Comparison of ENCODE assay signal across 8 cellular contexts in genomic region chr14:68791078-68791983, GRCh38. TPM values are rescaled to one million over a fixed set of nuclear protein-coding genes. Genes with fewer than 3 reads are reported as not detected.
DNase-seq lines count a peak whose midpoint lies in the region; ATAC-seq and TF ChIP-seq lines count a peak whose summit lies in the region.

No MANE protein-coding gene starts in this region.

- peak overlapping the region; percentile 49 for H2AK5ac ChIP-seq in mesenchymal stem cell (ENCODE audit: low read length, severe bottlenecking)

- no peak overlapping the region for H4K8ac ChIP-seq in mesenchymal stem cell (ENCODE audit: low read length)

- peak overlapping the region in 1 of 2 experiments; percentile 89 for H3K23ac ChIP-seq in mesenchymal stem cell (ENCODE audit: low read length in 2 of 2)

- peak overlapping the region; percentile 100 for H3K9ac ChIP-seq in mesenchymal stem cell (ENCODE audit: low read length)

- ATAC-seq in central memory CD8-positive, alpha-beta T cell (replicated peaks; ENCODE audit: extremely low read depth, poor library complexity, severe bottlenecking), result no peak
- ATAC-seq in upper lobe of right lung (no peak), GM21360 (IDR thresholded peaks at IDR 0.05; ENCODE audit: unreplicated experiment) (no peak)

- peak overlapping the region in 1 of 2 experiments; percentile 82 for H3K4ac ChIP-seq in mesenchymal stem cell (ENCODE audit: low read depth in 1 of 2, low read length in 2 of 2)

- H4K91ac ChIP-seq in mesenchymal stem cell (ENCODE audit: low read length), result no peak overlapping the region

- DNase-seq in EH (ENCODE audit: low read depth) (peak; percentile 65), NCI-H1105 treated with DMSO at 0.1 percent for 48 hours (lab: John Stamatoyannopoulos, UW) (peak; percentile 64), mesenchymal stem cell (peak; percentile 47), upper lobe of right lung (no peak), NAMALWA (ENCODE audit: low spot score) (no peak), cerebellar nuclear complex (lab: John Stamatoyannopoulos, UW) (no peak)
- DNase-seq in central memory CD8-positive, alpha-beta T cell (ENCODE audit: low spot score in 2 of 2), result no peak

- H3K36me3 Mint-ChIP-seq in central memory CD8-positive, alpha-beta T cell (ENCODE audit: insufficient read depth), result peaks cover 91% of the 10 kb centered on the region

- H3K9me3 ChIP-seq in mesenchymal stem cell (ENCODE audit: control insufficient read depth, low read length) (no peaks in the 10 kb centered on the region), upper lobe of right lung (no peaks in the 10 kb centered on the region)

- H3K36me3 ChIP-seq in mesenchymal stem cell (ENCODE audit: control insufficient read depth in 1 of 2, insufficient read depth in 2 of 2, low read depth in 1 of 2, low read length in 2 of 2), result peaks cover 37 to 53% of the 10 kb centered on the region in 2 experiments
- H3K36me3 ChIP-seq in upper lobe of right lung, result peaks cover 37% of the 10 kb centered on the region

- intact Hi-C loops in upper lobe of right lung (cut with DNase I), result no loop called here

- no peaks in the 10 kb centered on the region for H3K27me3 Mint-ChIP-seq in central memory CD8-positive, alpha-beta T cell

- H3K27ac Mint-ChIP-seq in central memory CD8-positive, alpha-beta T cell (ENCODE audit: low read depth), result peak overlapping the region; percentile 99

- H3K4me1 ChIP-seq in mesenchymal stem cell (ENCODE audit: control insufficient read depth, insufficient read depth, low read depth, low read length), result peaks cover 26% of the 10 kb centered on the region
- peaks cover 30% of the 10 kb centered on the region for H3K4me1 ChIP-seq in upper lobe of right lung

- peak overlapping the region in 1 of 2 experiments; percentile 34 for H2BK12ac ChIP-seq in mesenchymal stem cell (ENCODE audit: low read length in 2 of 2)

- H3K9me3 Mint-ChIP-seq in central memory CD8-positive, alpha-beta T cell, result no peaks in the 10 kb centered on the region

- no peak overlapping the region for H2BK15ac ChIP-seq in mesenchymal stem cell (ENCODE audit: low read depth, poor library complexity, severe bottlenecking)

- H2BK120ac ChIP-seq in mesenchymal stem cell (ENCODE audit: low read depth, low read length), result peak overlapping the region; percentile 21

- peak overlapping the region; percentile 94 for H3K4me3 Mint-ChIP-seq in central memory CD8-positive, alpha-beta T cell

- peaks cover 69% of the 10 kb centered on the region for H3K4me1 Mint-ChIP-seq in central memory CD8-positive, alpha-beta T cell

- H2AFZ ChIP-seq in mesenchymal stem cell (ENCODE audit: low read depth, low read length), result no peak overlapping the region

- H3K27ac ChIP-seq in mesenchymal stem cell (ENCODE audit: low read length, poor library complexity, severe bottlenecking), result peak overlapping the region; percentile 97
- H3K27ac ChIP-seq in upper lobe of right lung, result peak overlapping the region; percentile 100

- TF ChIP-seq CTCF in upper lobe of right lung (IDR thresholded peaks at IDR 0.05), result no peak

- H2BK5ac ChIP-seq in mesenchymal stem cell (ENCODE audit: low read depth, low read length, poor library complexity, severe bottlenecking), result peak overlapping the region; percentile 11

- H3K14ac ChIP-seq in mesenchymal stem cell (ENCODE audit: low read length in 2 of 2), result peak overlapping the region in 1 of 2 experiments; percentile 90

- 1% methylated on average over 13 of the region's 17 CpGs for whole genome bisulfite sequencing in mesenchymal stem cell

- H3K79me1 ChIP-seq in mesenchymal stem cell (replicated peaks; ENCODE audit: low read length, poor library complexity, severe bottlenecking), result peaks cover 2% of the 10 kb centered on the region

- H3K4me3 ChIP-seq in mesenchymal stem cell (ENCODE audit: insufficient read depth in 1 of 2, low read depth in 1 of 2, low read length in 2 of 2) (peak overlapping the region; percentile 70 to 99), upper lobe of right lung (peak overlapping the region; percentile 97)

- H3K27me3 ChIP-seq in mesenchymal stem cell (ENCODE audit: control insufficient read depth in 1 of 2, insufficient read depth in 1 of 2, low read length in 2 of 2) (no peaks in the 10 kb centered on the region), upper lobe of right lung (no peaks in the 10 kb centered on the region)

- H3K4me2 ChIP-seq in mesenchymal stem cell (ENCODE audit: low read length, poor library complexity, severe bottlenecking), result peak overlapping the region; percentile 42

- peak overlapping the region; percentile 52 to 84 for H3K18ac ChIP-seq in mesenchymal stem cell (ENCODE audit: low read depth in 1 of 2, low read length in 2 of 2)

RNA-seq across cellular contexts. Expression of gene ZFP36L1, which starts 1.5 kb away (rescaled TPM):
- 407 TPM for polyA plus RNA-seq in mesenchymal stem cell (2013, experiment 1 of 2)
- 408 TPM for polyA plus RNA-seq in mesenchymal stem cell (2013, experiment 2 of 2)
- total RNA-seq in upper lobe of right lung, result 187 TPM

Comparison
In these comparisons a context has a peak if more than half of its experiments do, and no peak if none do; other contexts are left out.
1. DNase-seq: peak in EH (single experiment), NCI-H1105 treated with DMSO at 0.1 percent for 48 hours (single experiment) and mesenchymal stem cell (single experiment); none in central memory CD8-positive, alpha-beta T cell (0 of 2), upper lobe of right lung (single experiment), NAMALWA (single experiment) and cerebellar nuclear complex (0 of 2).